Comparison of ENCODE assay signal across 8 cellular contexts in genomic region chr15:78808550-78808949, GRCh38. TPM values are rescaled to one million over a fixed set of nuclear protein-coding genes. Genes with fewer than 3 reads are reported as not detected.
DNase-seq lines count a peak whose midpoint lies in the region; ATAC-seq, FAIRE-seq and TF ChIP-seq lines count a peak whose summit lies in the region.

No MANE protein-coding gene starts in this region.

- intact Hi-C loops in K562 (cut with micrococcal nuclease), result loop anchor here (5.0 kb wide), 1 partner anchor 56 kb away; no protein-coding TSS in a partner anchor

- H3K79me2 ChIP-seq in K562 (ENCODE audit: control insufficient read depth, insufficient read depth, low read length) (no peaks in the 10 kb centered on the region), mesendoderm (ENCODE audit: control insufficient read depth, insufficient read depth, low read length) (no peaks in the 10 kb centered on the region)

- peaks cover 6% of the 10 kb centered on the region; the same call in 1 of the 2 replicates for H4K20me1 ChIP-seq in K562 (replicated peaks; ENCODE audit: control insufficient read depth, insufficient read depth, low read length)

- no peaks in the 10 kb centered on the region for H3K9me3 Mint-ChIP-seq in activated CD8-positive, alpha-beta memory T cell treated with anti-CD3 and anti-CD28 coated beads, Interleukin-2, amount 10 ng/mL, durations not matched to agents 7 days and 5 days (ENCODE audit: low read depth)

- no peak overlapping the region for H4K8ac ChIP-seq in mesendoderm (ENCODE audit: low read depth, low read length)

- no peak overlapping the region for H2BK120ac ChIP-seq in mesendoderm (ENCODE audit: low read depth, low read length)

- 7% methylated on average over 2 of the region's 2 CpGs for WGBS in K562 (ENCODE audit: insufficient coverage, low coverage, missing lambda C conversion rate)
- no CpG with 5 or more reads among the region's 2 CpGs for WGBS in mesendoderm (ENCODE audit: extremely low coverage, insufficient coverage, low lambda C conversion rate)

- TF ChIP-seq EP300 in K562 (IDR thresholded peaks at IDR 0.05; ENCODE audit: low read length), result no peak

- H3K27me3 Mint-ChIP-seq in activated CD8-positive, alpha-beta memory T cell treated with anti-CD3 and anti-CD28 coated beads, Interleukin-2, amount 10 ng/mL, durations not matched to agents 7 days and 5 days, result peaks cover 47% of the 10 kb centered on the region

- H3K4me1 Mint-ChIP-seq in activated CD8-positive, alpha-beta memory T cell treated with anti-CD3 and anti-CD28 coated beads, Interleukin-2, amount 10 ng/mL, durations not matched to agents 7 days and 5 days, result peaks cover 6% of the 10 kb centered on the region

- no peak overlapping the region for H4K5ac ChIP-seq in mesendoderm (ENCODE audit: low read length)

- no peak overlapping the region for H3K18ac ChIP-seq in mesendoderm (ENCODE audit: low read length)

- TF ChIP-seq POLR2A in NB4 (IDR thresholded peaks at IDR 0.05; ENCODE audit: extremely low read depth, insufficient read length), result no peak
- no peak for TF ChIP-seq POLR2A in K562 (conservative IDR thresholded peaks at IDR 0.05)

- peaks cover 25 to 39% of the 10 kb centered on the region in 2 experiments; a peak in 4 of 5 replicates for H3K27me3 ChIP-seq in K562 (ENCODE audit: control insufficient read depth in 2 of 2, insufficient read depth in 2 of 2, low read length in 2 of 2)
- H3K27me3 ChIP-seq in mesendoderm (ENCODE audit: insufficient read depth, low read length, poor library complexity), result no peaks in the 10 kb centered on the region

- peak; percentile 51 for DNase-seq in activated CD8-positive, alpha-beta memory T cell treated with anti-CD3 and anti-CD28 coated beads, Interleukin-2, amount 10 ng/mL, durations not matched to agents 7 days and 5 days
- DNase-seq in activated CD8-positive, alpha-beta memory T cell treated with anti-CD3 and anti-CD28 coated beads, Interleukin-2, amount 50 U/mL, for 4 hours, result no peak
- peak; percentile 81 for DNase-seq in NB4 (ENCODE audit: low read depth)
- DNase-seq in K562 (ENCODE audit: extremely low read depth in 1 of 4, low spot score in 3 of 4), result peak; percentile 48 to 56 (median 54)
- peak; percentile 78 for DNase-seq in mesendoderm
- no peak for DNase-seq in NCI-H1417 treated with DMSO at 0.1 percent for 48 hours (lab: John Stamatoyannopoulos, UW)
- DNase-seq in effector CD4-positive, alpha-beta T cell, result no peak
- DNase-seq in NCI-H1417 (lab: John Stamatoyannopoulos, UW), result no peak

- H3K23ac ChIP-seq in mesendoderm (ENCODE audit: low read length), result no peak overlapping the region

- POLR2A ChIA-PET in K562 (lab: Yijun Ruan, JAX), result interaction anchor here (0.7 to 1.0 kb wide), 3 partner anchors 11 to 1932 kb away, joined by 3 read pairs; no protein-coding TSS in a partner anchor

- H3K9ac ChIP-seq in K562 (ENCODE audit: insufficient read depth in 1 of 2, low read depth in 2 of 2, low read length in 2 of 2) (no peak overlapping the region), mesendoderm (ENCODE audit: low read length) (no peak overlapping the region)

- H3K56ac ChIP-seq in mesendoderm (ENCODE audit: low read length), result no peak overlapping the region

- H3K4me1 ChIP-seq in K562 (replicated peaks in 1 of 2; ENCODE audit: control insufficient read depth in 2 of 2, insufficient read depth in 2 of 2, low read length in 2 of 2), result peaks cover 0 to 22% of the 10 kb centered on the region in 2 experiments; a peak in 3 of 5 replicates
- H3K4me1 ChIP-seq in mesendoderm (ENCODE audit: control insufficient read depth, low read depth, low read length), result peaks cover 6% of the 10 kb centered on the region

- H3K36me3 ChIP-seq in K562 (ENCODE audit: control insufficient read depth, insufficient read depth, low read length), result no peaks in the 10 kb centered on the region
- H3K36me3 ChIP-seq in mesendoderm (ENCODE audit: control insufficient read depth, insufficient read depth, low read length), result no peaks in the 10 kb centered on the region

- no peak overlapping the region for H3K27ac Mint-ChIP-seq in activated CD8-positive, alpha-beta memory T cell treated with anti-CD3 and anti-CD28 coated beads, Interleukin-2, amount 10 ng/mL, durations not matched to agents 7 days and 5 days

- TF ChIP-seq CTCF in NB4 (IDR thresholded peaks at IDR 0.05; ENCODE audit: low read depth, low read length), result peak; percentile 88
- peak; percentile 62 to 76 (median 64) for TF ChIP-seq CTCF in K562 (IDR thresholded peaks at IDR 0.05 in 2 of 3, conservative IDR thresholded peaks at IDR 0.05 in 1 of 3; ENCODE audit: insufficient read depth in 2 of 3, low read depth in 1 of 3, low read length in 3 of 3)

- no peak overlapping the region for H3K4ac ChIP-seq in mesendoderm (ENCODE audit: low read depth, low read length)

- peaks cover 5% of the 10 kb centered on the region for H3K79me1 ChIP-seq in mesendoderm (ENCODE audit: low read length)

- peak; percentile 93 for FAIRE-seq in K562 (lab: Jason Lieb, UNC)

- no peak overlapping the region for H3K4me2 ChIP-seq in K562 (ENCODE audit: insufficient read depth, low read length)
- no peak overlapping the region for H3K4me2 ChIP-seq in mesendoderm (ENCODE audit: low read length)

- peaks cover 6% of the 10 kb centered on the region for H3K9me1 ChIP-seq in K562 (ENCODE audit: control insufficient read depth, insufficient read depth, low read length)

- H3K27ac ChIP-seq in K562 (ENCODE audit: extremely low read depth, low read depth, low read length) (no peak overlapping the region), mesendoderm (ENCODE audit: low read depth, low read length) (no peak overlapping the region)

- H2AFZ ChIP-seq in K562 (ENCODE audit: low read depth, low read length), result no peak overlapping the region

- H3K9me3 ChIP-seq in K562 (replicated peaks; ENCODE audit: control insufficient read depth, insufficient read depth, low read depth, low read length), result peaks cover 5% of the 10 kb centered on the region; the same call in 1 of the 2 replicates

- BruUV-seq in K562 (replicated peaks; lab: Mats Ljungman, UMichigan), result no TSS peak

- CTCF ChIA-PET in activated CD8-positive, alpha-beta memory T cell treated with anti-CD3 and anti-CD28 coated beads, Interleukin-2, amount 10 ng/mL, durations not matched to agents 7 days and 5 days (lab: Charles Lee), result interaction anchor here (0.5 to 1.6 kb wide), 6 partner anchors 11 to 60 kb away, joined by 3 to 4 read pairs (median 3); no protein-coding TSS in a partner anchor
- CTCF ChIA-PET in K562 (lab: Yijun Ruan, JAX; ENCODE audit: low intra/inter-chr PET ratio), result no interaction called here

- H2AK5ac ChIP-seq in mesendoderm (ENCODE audit: low read length), result no peak overlapping the region

- H3K4me3 Mint-ChIP-seq in activated CD8-positive, alpha-beta memory T cell treated with anti-CD3 and anti-CD28 coated beads, Interleukin-2, amount 10 ng/mL, durations not matched to agents 7 days and 5 days, result no peak overlapping the region

- H2BK15ac ChIP-seq in mesendoderm (replicated peaks; ENCODE audit: low read depth), result no peak overlapping the region

- H3K4me3 ChIP-seq in NB4 (ENCODE audit: low read depth, low read length) (no peak overlapping the region), K562 (no peak overlapping the region), mesendoderm (ENCODE audit: low read length) (no peak overlapping the region)

- ATAC-seq in activated CD8-positive, alpha-beta memory T cell treated with anti-CD3 and anti-CD28 coated beads, Interleukin-2, amount 10 ng/mL, durations not matched to agents 7 days and 5 days, result peak; percentile 44
- ATAC-seq in K562, result peak; percentile 53

- in situ Hi-C loops in K562 (cut with MboI), result no loop called here

- H3K36me3 Mint-ChIP-seq in activated CD8-positive, alpha-beta memory T cell treated with anti-CD3 and anti-CD28 coated beads, Interleukin-2, amount 10 ng/mL, durations not matched to agents 7 days and 5 days, result peaks cover 3% of the 10 kb centered on the region

- peak; percentile 32 to 43 for TF ChIP-seq RAD21 in K562 (CRISPR knock-in tag; conservative IDR thresholded peaks at IDR 0.05 in 1 of 2, IDR thresholded peaks at IDR 0.05 in 1 of 2)

- H2BK5ac ChIP-seq in mesendoderm (ENCODE audit: low read length), result no peak overlapping the region

TF ChIP-seq in K562, 482 proteins besides CTCF, POLR2A, EP300 and RAD21:
- TF ChIP-seq TRIM28 (IDR thresholded peaks at IDR 0.05) (0 out of 2 replicates have a peak, but pooled peaks have one; percentile 33), L3MBTL2 (IDR thresholded peaks at IDR 0.05) (no peak), ZFP1 (CRISPR knock-in tag; IDR thresholded peaks at IDR 0.05) (no peak), CBX3 (IDR thresholded peaks at IDR 0.05; ENCODE audit: borderline replicate concordance in 1 of 2, low read length in 2 of 2) (peak in 1 of 2 experiments; percentile 79; a peak in 1 of 3 replicates)

RNA-seq across cellular contexts. Expression of gene ADAMTS7, which starts 2.7 kb away (rescaled TPM):
- under 1 TPM; 0.18 to 0.28 TPM for total RNA-seq in activated CD8-positive, alpha-beta memory T cell treated with anti-CD3 and anti-CD28 coated beads, Interleukin-2, amount 10 ng/mL, durations not matched to agents 7 days and 5 days
- total RNA-seq in K562 (2011; cell fraction: chromatin; rRNA removed; ENCODE audit: low replicate concordance), result 0.76 TPM in 1 of 2 replicates, not detected in the other
- total RNA-seq in K562 (2011; cell fraction: nucleolus; rRNA removed), result 0.13 and 0.50 TPM in 2 replicates
- 0.31 TPM in 1 of 2 replicates, not detected in the other for total RNA-seq in K562 (2011; cell fraction: nucleoplasm; rRNA removed)
- total RNA-seq in K562 (2014; rRNA removed) (not detected in 2 replicates), K562 (2014; rRNA removed; fragmentation: Illumina TruSeq; extraction: Trizol) (not detected in 2 replicates), K562 (2015; rRNA removed; fragmentation: Illumina TruSeq; extraction: Trizol) (not detected in 2 replicates), K562 (2021) (0.07 and 0.13 TPM in 2 replicates)
- polyA plus RNA-seq in K562 (2011; rRNA removed) (0.12 TPM in 1 of 2 replicates, not detected in the other), K562 (2014; fragmentation: Illumina TruSeq; extraction: Trizol) (not detected in 2 replicates), K562 (2014; fragmentation: Nextera tagmentation; extraction: Ambion mirVana) (not detected), K562 (2014; rRNA removed) (0.05 TPM in 1 of 2 replicates, not detected in the other)
- 0.06 and 0.09 TPM in 2 replicates for polyA plus RNA-seq in K562 (2011; cell fraction: cytosol; rRNA removed)
- polyA plus RNA-seq in K562 (2011; cell fraction: nucleus; rRNA removed), result 0.11 and 0.13 TPM in 2 replicates
- polyA plus RNA-seq in K562 (2012), result 0.03 and 0.21 TPM in 2 replicates
- polyA minus RNA-seq in K562 (2011; rRNA and poly(A)+ RNA removed), result 0.12 and 0.18 TPM in 2 replicates
- polyA minus RNA-seq in K562 (2011; cell fraction: cytosol; rRNA and poly(A)+ RNA removed), result not detected in 2 replicates
- polyA minus RNA-seq in K562 (2011; cell fraction: nucleus; rRNA and poly(A)+ RNA removed), result 0.13 and 0.22 TPM in 2 replicates
- polyA plus RNA-seq in mesendoderm (2013, experiment 1 of 2), result 11.7 TPM
- 10.7 TPM for polyA plus RNA-seq in mesendoderm (2013, experiment 2 of 2)

Comparison
In these comparisons a context has a peak if more than half of its experiments do, and no peak if none do; other contexts are left out.
1. DNase-seq: peak in activated CD8-positive, alpha-beta memory T cell treated with anti-CD3 and anti-CD28 coated beads, Interleukin-2, amount 10 ng/mL, durations not matched to agents 7 days and 5 days (single experiment), NB4 (single experiment), K562 (4 of 4) and mesendoderm (single experiment); none in activated CD8-positive, alpha-beta memory T cell treated with anti-CD3 and anti-CD28 coated beads, Interleukin-2, amount 50 U/mL, for 4 hours (single experiment), NCI-H1417 treated with DMSO at 0.1 percent for 48 hours (single experiment), effector CD4-positive, alpha-beta T cell (single experiment) and NCI-H1417 (0 of 3).